In genomic region chr22:36727927-36728488, GRCh38 we compare ENCODE assay signal across 23 cellular contexts. TPM values are rescaled to one million over a fixed set of nuclear protein-coding genes. Genes with fewer than 3 reads are reported as not detected.
DNase-seq lines count a peak whose midpoint lies in the region; ATAC-seq, FAIRE-seq and TF ChIP-seq lines count a peak whose summit lies in the region.
"Had no signal": no experiment of that assay in that cellular context is flagged by ENCODE, and none has a peak within 500 bp of the region (broad histone marks: within the 10 kb centered on the region; RNA-seq: fewer than 3 reads in every experiment).

No MANE protein-coding gene starts in this region.

- no peak for DNase-seq in GM12891 (ENCODE audit: insufficient read length, low spot score)
- DNase-seq in ecto neural progenitor cell (ENCODE audit: low spot score) = peak; percentile 29
- peak; percentile 30 for DNase-seq in left lobe of liver (ENCODE audit: low spot score)
- peak; percentile 12 for DNase-seq in sigmoid colon
- no peak for DNase-seq in SHP77 (lab: John Stamatoyannopoulos, UW)
- DNase-seq in activated CD8-positive, alpha-beta memory T cell treated with anti-CD3 and anti-CD28 coated beads, Interleukin-2, amount 10 ng/mL, durations not matched to agents 7 days and 5 days = no peak
- no peak for DNase-seq in D341Med (ENCODE audit: low spot score)
- DNase-seq in natural killer cell = no peak
- DNase-seq: 8988T; CD4-positive, alpha-beta memory T cell; KBM-7; MM.1S; NCI-H1048; NCI-H1417 treated with DMSO at 0.1 percent for 48 hours; NCI-H187 treated with DMSO at 0.1 percent for 48 hours; SIG-M5 had no signal

- H3K27ac Mint-ChIP-seq in activated CD8-positive, alpha-beta memory T cell treated with anti-CD3 and anti-CD28 coated beads, Interleukin-2, amount 10 ng/mL, durations not matched to agents 7 days and 5 days = no peak overlapping the region
- no peak overlapping the region for H3K27ac Mint-ChIP-seq in natural killer cell
- H3K27ac Mint-ChIP-seq: CD4-positive, alpha-beta memory T cell had no signal

- no peak for TF ChIP-seq POLR2A in GM12891 (IDR thresholded peaks at IDR 0.05; ENCODE audit: low read depth, low read length)
- no peak for TF ChIP-seq POLR2A in sigmoid colon (IDR thresholded peaks at IDR 0.05)

- peaks cover 0 to 40% (median 9%) of the 10 kb centered on the region in 3 donors for H3K27me3 ChIP-seq in sigmoid colon
- H3K27me3 ChIP-seq: BLaER1 treated with 17β-estradiol and CSF1 and Interleukin-3, amounts not matched to agents 10 nM and 100 nM had no signal

- intact Hi-C loops in sigmoid colon (cut with DNase I) (no loop called here), natural killer cell (cut with micrococcal nuclease) (no loop called here)

- no peaks in the 10 kb centered on the region for H3K9me3 ChIP-seq in sigmoid colon
- H3K9me3 ChIP-seq: BLaER1 treated with 17β-estradiol and CSF1 and Interleukin-3, amounts not matched to agents 10 nM and 100 nM had no signal

- no peak overlapping the region for H3K27ac ChIP-seq in sigmoid colon
- H3K27ac ChIP-seq: BLaER1 treated with 17β-estradiol and CSF1 and Interleukin-3, amounts not matched to agents 10 nM and 100 nM; RWPE1 had no signal

- H3K36me3 Mint-ChIP-seq in activated CD8-positive, alpha-beta memory T cell treated with anti-CD3 and anti-CD28 coated beads, Interleukin-2, amount 10 ng/mL, durations not matched to agents 7 days and 5 days = no peaks in the 10 kb centered on the region
- no peaks in the 10 kb centered on the region for H3K36me3 Mint-ChIP-seq in natural killer cell
- H3K36me3 Mint-ChIP-seq: CD4-positive, alpha-beta memory T cell had no signal

- H3K4me3 Mint-ChIP-seq in activated CD8-positive, alpha-beta memory T cell treated with anti-CD3 and anti-CD28 coated beads, Interleukin-2, amount 10 ng/mL, durations not matched to agents 7 days and 5 days = no peak overlapping the region
- no peak overlapping the region for H3K4me3 Mint-ChIP-seq in natural killer cell
- H3K4me3 Mint-ChIP-seq: CD4-positive, alpha-beta memory T cell had no signal

- WGBS in sigmoid colon, 2 donors = 76 to 88% methylated on average over 8 of the region's 8 CpGs

- ATAC-seq in left lobe of liver = no peak
- no peak for ATAC-seq in activated CD8-positive, alpha-beta memory T cell treated with anti-CD3 and anti-CD28 coated beads, Interleukin-2, amount 10 ng/mL, durations not matched to agents 7 days and 5 days
- ATAC-seq in natural killer cell = no peak

- TF ChIP-seq CTCF in sigmoid colon (IDR thresholded peaks at IDR 0.05) = no peak
- no peak for TF ChIP-seq CTCF in natural killer cell (IDR thresholded peaks at IDR 0.05)

- peak; percentile 78 for FAIRE-seq in GM12891 (lab: Jason Lieb, UNC)
- FAIRE-seq: G401.6, GM18507 had no signal

- CTCF ChIA-PET in activated CD8-positive, alpha-beta memory T cell treated with anti-CD3 and anti-CD28 coated beads, Interleukin-2, amount 10 ng/mL, durations not matched to agents 7 days and 5 days (lab: Charles Lee) = no interaction called here

- H3K9me3 Mint-ChIP-seq in activated CD8-positive, alpha-beta memory T cell treated with anti-CD3 and anti-CD28 coated beads, Interleukin-2, amount 10 ng/mL, durations not matched to agents 7 days and 5 days (ENCODE audit: low read depth) = no peaks in the 10 kb centered on the region
- no peaks in the 10 kb centered on the region for H3K9me3 Mint-ChIP-seq in natural killer cell

- no peak for TF ChIP-seq EP300 in sigmoid colon (IDR thresholded peaks at IDR 0.05)

- no peaks in the 10 kb centered on the region for H3K4me1 Mint-ChIP-seq in activated CD8-positive, alpha-beta memory T cell treated with anti-CD3 and anti-CD28 coated beads, Interleukin-2, amount 10 ng/mL, durations not matched to agents 7 days and 5 days
- H3K4me1 Mint-ChIP-seq in natural killer cell = no peaks in the 10 kb centered on the region
- H3K4me1 Mint-ChIP-seq: CD4-positive, alpha-beta memory T cell had no signal

- H3K4me3 ChIP-seq in sigmoid colon = no peak overlapping the region
- H3K4me3 ChIP-seq: BLaER1 treated with 17β-estradiol and CSF1 and Interleukin-3, amounts not matched to agents 10 nM and 100 nM had no signal

- no peaks in the 10 kb centered on the region for H3K36me3 ChIP-seq in sigmoid colon
- H3K36me3 ChIP-seq: BLaER1 treated with 17β-estradiol and CSF1 and Interleukin-3, amounts not matched to agents 10 nM and 100 nM had no signal

- H3K4me1 ChIP-seq in sigmoid colon = no peaks in the 10 kb centered on the region
- H3K4me1 ChIP-seq: BLaER1 treated with 17β-estradiol and CSF1 and Interleukin-3, amounts not matched to agents 10 nM and 100 nM had no signal

- H3K27me3 Mint-ChIP-seq in activated CD8-positive, alpha-beta memory T cell treated with anti-CD3 and anti-CD28 coated beads, Interleukin-2, amount 10 ng/mL, durations not matched to agents 7 days and 5 days = peaks cover 21% of the 10 kb centered on the region
- H3K27me3 Mint-ChIP-seq in natural killer cell (ENCODE audit: low read depth in 2 of 2) = peaks cover 12 to 21% of the 10 kb centered on the region in 2 donors

TF ChIP-seq in GM12891, 5 proteins besides CTCF, POLR2A, EP300 and RAD21:
- no peak for TF ChIP-seq TAF1 (IDR thresholded peaks at IDR 0.05; ENCODE audit: low read depth, low read length)
- no peak for TF ChIP-seq POLR2AphosphoS5 (IDR thresholded peaks at IDR 0.05; ENCODE audit: low read depth, low read length)
- TF ChIP-seq SPI1 (IDR thresholded peaks at IDR 0.05; ENCODE audit: low read depth, low read length) = no peak
- no peak for TF ChIP-seq PAX5 (IDR thresholded peaks at IDR 0.05; ENCODE audit: insufficient read depth, low read length, severe bottlenecking)

RNA-seq across cellular contexts. Expression of gene CACNG2, which starts 24.5 kb away (rescaled TPM):
- polyA plus RNA-seq in GM12891 (2012; ENCODE audit: low read depth, missing spikeins) = not detected
- total RNA-seq in left lobe of liver (not detected), sigmoid colon (not detected), natural killer cell (not detected)
- under 1 TPM in 1 of 3 donors, not detected in 2; under 0.01 TPM for polyA plus RNA-seq in sigmoid colon
- total RNA-seq in activated CD8-positive, alpha-beta memory T cell treated with anti-CD3 and anti-CD28 coated beads, Interleukin-2, amount 10 ng/mL, durations not matched to agents 7 days and 5 days = not detected
- total RNA-seq: CD4-positive, alpha-beta memory T cell; Daoy; H4; NCI-H460 had no signal
- polyA plus RNA-seq: CD4-positive, alpha-beta memory T cell had no signal

RNA-seq across cellular contexts. Expression of gene IFT27, which starts 47.9 kb away (rescaled TPM):
- polyA plus RNA-seq in GM12891 (2012; ENCODE audit: low read depth, missing spikeins) = 16.6 TPM
- total RNA-seq in left lobe of liver (14.9 TPM), sigmoid colon (10 to 100 TPM; 15.9 to 27.7 (median 25.1) TPM), natural killer cell (10 to 100 TPM; 16.5 to 30.1 (median 27.1) TPM)
- 10 to 100 TPM; 15.0 to 27.9 (median 17.8) TPM for polyA plus RNA-seq in sigmoid colon
- 10 to 100 TPM; 30.3 to 33.7 TPM for total RNA-seq in activated CD8-positive, alpha-beta memory T cell treated with anti-CD3 and anti-CD28 coated beads, Interleukin-2, amount 10 ng/mL, durations not matched to agents 7 days and 5 days

Comparison
In these comparisons a context has a peak if more than half of its experiments do, and no peak if none do; other contexts are left out.
1. DNase-seq: peak in ecto neural progenitor cell (single experiment), left lobe of liver (single experiment) and sigmoid colon (single experiment); none in GM12891 (single experiment), SHP77 (0 of 2), activated CD8-positive, alpha-beta memory T cell treated with anti-CD3 and anti-CD28 coated beads, Interleukin-2, amount 10 ng/mL, durations not matched to agents 7 days and 5 days (single experiment), D341Med (single experiment) and natural killer cell (single experiment).